22 cellular contexts compared by ENCODE assay signal in the genomic region with DNA sequence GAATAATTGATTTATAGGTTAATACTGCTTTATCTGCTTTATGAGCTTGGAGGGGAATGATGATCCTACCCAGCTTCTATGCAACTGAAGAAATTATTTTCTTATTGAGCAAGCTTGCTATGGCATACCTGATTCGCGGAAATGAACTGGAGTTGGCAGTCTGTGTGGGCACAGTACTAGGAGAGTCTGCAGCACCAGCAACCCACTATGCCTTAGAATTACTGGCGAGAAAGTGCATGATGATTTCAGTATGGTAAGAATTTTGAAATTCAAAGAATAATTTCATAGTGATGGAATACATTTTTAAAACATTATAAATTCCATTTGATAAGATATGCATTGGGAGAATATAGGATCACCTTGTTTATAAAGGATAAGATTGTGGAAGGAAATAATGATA.
"Had no signal": no experiment of that assay in that cellular context is flagged by ENCODE, and none has a peak within 500 bp of the region (broad histone marks: within the 10 kb centered on the region; RNA-seq: fewer than 3 reads in every experiment).

No MANE protein-coding gene starts in this region.

- DNase-seq: colonic mucosa; cortex of kidney; dermis blood vessel endothelial cell; dorsolateral prefrontal cortex; effector CD4-positive, alpha-beta T cell; effector CD8-positive, alpha-beta T cell; effector memory CD4-positive, alpha-beta T cell; effector memory CD8-positive, alpha-beta T cell; endodermal cell; erythroblast; esophagus squamous epithelium; foreskin fibroblast; foreskin keratinocyte; foreskin melanocyte; gastrocnemius medialis; glutamatergic neuron; heart left ventricle; heart right ventricle had no signal

- H3K27ac ChIP-seq: colonic mucosa, coronary artery, dorsolateral prefrontal cortex, epithelial cell of prostate, esophagus muscularis mucosa, esophagus squamous epithelium, foreskin keratinocyte, gastrocnemius medialis, gastroesophageal sphincter, heart left ventricle, heart right ventricle had no signal
